30 cellular contexts compared by ENCODE assay signal in the genomic region with DNA sequence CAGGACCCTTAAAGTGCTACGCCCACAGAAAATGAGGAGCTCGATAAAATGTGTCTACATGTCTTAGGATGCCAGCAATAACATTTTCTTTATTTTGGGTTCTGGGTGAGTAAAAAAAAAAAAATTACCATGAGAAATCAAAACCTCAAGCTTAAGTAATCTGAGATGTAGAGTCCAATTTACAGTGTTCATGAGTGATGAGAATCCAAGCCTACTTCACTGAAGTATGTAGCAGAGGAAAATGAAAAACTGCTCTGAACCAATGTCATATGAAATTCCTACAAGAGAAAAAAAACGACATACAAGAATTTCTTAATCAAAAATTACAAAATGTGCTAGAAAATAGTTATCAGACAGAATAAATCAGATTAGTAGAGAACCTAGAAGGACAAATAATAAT.
"Had no signal": no experiment of that assay in that cellular context is flagged by ENCODE, and none has a peak within 500 bp of the region (broad histone marks: within the 10 kb centered on the region; RNA-seq: fewer than 3 reads in every experiment).

No MANE protein-coding gene starts in this region.

- H3K9me3 ChIP-seq: ovary, psoas muscle, spleen, thoracic aorta, thyroid gland, tibial nerve, upper lobe of left lung, vagina had no signal

- H3K9me3 Mint-ChIP-seq: neural progenitor cell; stimulated activated naive CD8-positive, alpha-beta T cell treated with anti-CD3 and anti-CD28 coated beads, Interleukin-15, amount 100 ng/mL, for 72 hours had no signal

- H3K4me3 ChIP-seq: neural progenitor cell, ovary, psoas muscle, skin epidermis, smooth muscle cell, spleen, thoracic aorta, thyroid gland, tibial nerve, upper lobe of left lung, vagina had no signal

- H3K27ac ChIP-seq: neural progenitor cell, ovary, parathyroid adenoma, psoas muscle, skin epidermis, spleen, thoracic aorta, thyroid gland, tibial nerve, upper lobe of left lung, vagina had no signal

- ATAC-seq: natural killer cell; psoas muscle; right cardiac atrium; sciatic nerve; stimulated activated memory B cell treated with anti-CD40 and anti-IgM and Interleukin-4, amounts not matched to agents 10 μg/mL and 1 μg/mL and 100 μg/mL, for 72 hours; stimulated activated naive CD8-positive, alpha-beta T cell treated with anti-CD3 and anti-CD28 coated beads, Interleukin-15, amount 100 ng/mL, for 72 hours; stimulated activated naive CD8-positive, alpha-beta T cell treated with anti-CD3 and anti-CD28 coated beads, Interleukin-15, Interleukin-2, amounts not matched to agents 100 U/mL and 50 U/mL, for 24 hours had no signal

- H2AFZ ChIP-seq: neural progenitor cell, parathyroid adenoma had no signal

- H3K4me2 ChIP-seq: neural progenitor cell had no signal

- H3K36me3 ChIP-seq: neural progenitor cell, ovary, spleen, thoracic aorta, thyroid gland, tibial nerve, upper lobe of left lung, vagina had no signal

- FAIRE-seq: urothelium cell line had no signal

- H3K27me3 Mint-ChIP-seq: progenitor cell of endocrine pancreas had no signal

- H3K4me1 ChIP-seq: neural progenitor cell, psoas muscle, spleen, thyroid gland, tibial nerve, upper lobe of left lung, vagina had no signal

- H3K27ac Mint-ChIP-seq: natural killer cell; nephron; neural progenitor cell; progenitor cell of endocrine pancreas; stimulated activated memory B cell treated with anti-CD40 and anti-IgM and Interleukin-4, amounts not matched to agents 10 μg/mL and 1 μg/mL and 100 μg/mL, for 72 hours; stimulated activated naive CD8-positive, alpha-beta T cell treated with anti-CD3 and anti-CD28 coated beads, Interleukin-15, amount 100 ng/mL, for 72 hours had no signal

- H3K4me1 Mint-ChIP-seq: natural killer cell; nephron; stimulated activated memory B cell treated with anti-CD40 and anti-IgM and Interleukin-4, amounts not matched to agents 10 μg/mL and 1 μg/mL and 100 μg/mL, for 72 hours; stimulated activated naive CD8-positive, alpha-beta T cell treated with anti-CD3 and anti-CD28 coated beads, Interleukin-15, amount 100 ng/mL, for 72 hours had no signal

- H3K9ac ChIP-seq: neural progenitor cell, parathyroid adenoma had no signal

- H3K27me3 ChIP-seq: neural progenitor cell, ovary, thyroid gland, tibial nerve, upper lobe of left lung, vagina had no signal

- DNase-seq: natural killer cell; occipital lobe; ovary; posterior cingulate gyrus; psoas muscle; right cardiac atrium; spleen; stimulated activated CD4-positive, alpha-beta T cell treated with anti-CD3 and anti-CD28 coated beads, Interleukin-12 subunit alpha, Interleukin-12 subunit beta, amount 100 ng/mL, for 4 hours; stimulated activated CD4-positive, alpha-beta T cell treated with anti-CD3 and anti-CD28 coated beads, Interleukin-1b, Interleukin-23, amount 100 ng/mL, for 48 hours; stimulated activated CD4-positive, alpha-beta T cell treated with anti-CD3 and anti-CD28 coated beads, Interleukin-4, amount 100 ng/mL, for 1 hour; stimulated activated CD4-positive, alpha-beta T cell treated with anti-CD3 and anti-CD28 coated beads, Interleukin-4, amount 100 ng/mL, for 4 hours; stimulated activated CD8-positive, alpha-beta memory T cell treated with anti-CD3 and anti-CD28 coated beads, Interleukin-4, amount 100 ng/mL, for 48 hours; stimulated activated naive CD4-positive, alpha-beta T cell; stimulated activated naive CD8-positive, alpha-beta T cell treated with anti-CD3 and anti-CD28 coated beads, Interleukin-15, amount 100 ng/mL, for 72 hours; stimulated activated naive CD8-positive, alpha-beta T cell treated with anti-CD3 and anti-CD28 coated beads, Interleukin-15, Interleukin-2, amounts not matched to agents 100 U/mL and 50 U/mL, for 24 hours; thyroid gland; trophoblast cell; upper lobe of left lung had no signal

- H3K36me3 Mint-ChIP-seq: natural killer cell; neural progenitor cell; stimulated activated memory B cell treated with anti-CD40 and anti-IgM and Interleukin-4, amounts not matched to agents 10 μg/mL and 1 μg/mL and 100 μg/mL, for 72 hours had no signal

- H3K79me2 ChIP-seq: parathyroid adenoma had no signal

- H3K4me3 Mint-ChIP-seq: natural killer cell; nephron; neural progenitor cell; stimulated activated memory B cell treated with anti-CD40 and anti-IgM and Interleukin-4, amounts not matched to agents 10 μg/mL and 1 μg/mL and 100 μg/mL, for 72 hours; stimulated activated naive CD8-positive, alpha-beta T cell treated with anti-CD3 and anti-CD28 coated beads, Interleukin-15, amount 100 ng/mL, for 72 hours had no signal
